Comparison of ENCODE assay signal across 9 cellular contexts in the genomic region with DNA sequence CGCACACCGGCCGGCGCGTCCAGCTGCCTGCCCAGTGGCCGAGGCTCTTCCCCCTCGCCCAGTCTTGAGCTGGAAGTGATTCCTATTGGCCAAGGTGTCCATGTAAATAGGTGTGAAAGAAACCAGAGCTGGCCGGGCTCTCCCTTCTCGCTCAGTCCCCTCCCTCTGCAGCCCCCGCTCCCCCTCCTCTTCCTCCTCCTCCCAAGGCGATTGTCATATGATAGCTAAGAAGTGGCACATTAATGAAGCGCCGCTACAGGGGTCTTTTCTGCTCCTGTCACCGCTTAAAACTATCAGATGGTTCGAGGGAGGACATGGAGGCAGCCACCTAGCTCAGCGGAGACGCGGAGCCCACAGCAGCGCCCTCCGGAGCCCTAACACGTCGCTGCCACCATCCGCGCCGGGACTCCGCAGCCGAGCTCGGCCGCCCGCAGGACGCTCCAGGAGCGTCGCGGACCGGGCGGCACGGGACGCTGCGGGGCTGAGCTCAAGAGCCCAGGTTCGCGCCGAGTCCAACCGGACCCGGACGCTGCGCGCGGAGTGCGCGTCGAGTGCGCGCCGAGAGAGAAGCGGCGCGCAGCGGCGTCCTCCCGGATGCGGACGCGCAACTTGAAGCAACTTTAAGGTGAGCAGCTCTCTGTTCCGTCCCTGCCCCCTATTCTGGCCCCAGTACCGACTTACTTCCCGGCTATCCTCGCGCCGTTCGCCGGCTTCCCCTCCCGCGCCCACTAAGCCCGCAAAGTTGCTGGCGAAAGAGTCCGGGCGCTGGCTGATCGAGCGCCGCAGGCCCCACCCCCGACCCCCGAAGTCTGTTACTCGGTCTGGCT. TPM values are rescaled to one million over a fixed set of nuclear protein-coding genes. Genes with fewer than 3 reads are reported as not detected.
DNase-seq lines count a peak whose midpoint lies in the region; ATAC-seq and TF ChIP-seq lines count a peak whose summit lies in the region.
"Had no signal": no experiment of that assay in that cellular context is flagged by ENCODE, and none has a peak within 500 bp of the region (broad histone marks: within the 10 kb centered on the region; RNA-seq: fewer than 3 reads in every experiment).

A gene (plus strand): TSS at position 293 of the 827 bp plus-strand sequence. CDS start 653 bp downstream, outside the sequence.

- no peaks in the 10 kb centered on the region for H3K9me3 ChIP-seq in HUES48 (ENCODE audit: control insufficient read depth, insufficient read depth, low read length)
- H3K9me3 ChIP-seq in mucosa of descending colon, result no peaks in the 10 kb centered on the region

- no peak for DNase-seq in AG10803 (ENCODE audit: low read depth)
- DNase-seq in activated naive CD4-positive, alpha-beta T cell treated with anti-CD3 and anti-CD28 coated beads, Interleukin-2, amount 50 U/mL, for 72 hours (ENCODE audit: low spot score in 2 of 2), result peak in 1 of 2 donors; percentile 31
- no peak for DNase-seq in mucosa of descending colon
- no peak for DNase-seq in foreskin melanocyte
- no peak for DNase-seq in dorsolateral prefrontal cortex

- H3K4me1 ChIP-seq in HUES48 (ENCODE audit: control insufficient read depth, insufficient read depth, low read length) (peaks cover 51% of the 10 kb centered on the region), mucosa of descending colon (ENCODE audit: low read depth) (peaks cover 22% of the 10 kb centered on the region)

- H3K4me3 ChIP-seq in AG10803 (ENCODE audit: low read length), result peak within 1 kb of the TSS; percentile 15; the same call in 1 of the 2 replicates
- peak within 1 kb of the TSS; percentile 72 for H3K4me3 ChIP-seq in HUES48 (ENCODE audit: low read depth, low read length)
- H3K4me3 ChIP-seq in mucosa of descending colon, result no peak within 1 kb of the TSS
- peak within 1 kb of the TSS in 29 of 59 donors; percentile 2 to 66 (median 48) for H3K4me3 ChIP-seq in dorsolateral prefrontal cortex

- no peak for TF ChIP-seq CTCF in AG10803 (conservative IDR thresholded peaks at IDR 0.05; ENCODE audit: low read length)
- TF ChIP-seq CTCF in mucosa of descending colon (IDR thresholded peaks at IDR 0.05), result no peak
- no peak for TF ChIP-seq CTCF in dorsolateral prefrontal cortex (IDR thresholded peaks at IDR 0.05 in 54 of 56, conservative IDR thresholded peaks at IDR 0.05 in 2 of 56; ENCODE audit: low read depth in 1 of 56, partially characterized antibody in 56 of 56)

- no peaks in the 10 kb centered on the region for H3K36me3 ChIP-seq in HUES48 (ENCODE audit: control insufficient read depth, insufficient read depth, low read length)
- H3K36me3 ChIP-seq in mucosa of descending colon (ENCODE audit: low read depth), result no peaks in the 10 kb centered on the region

- peak; percentile 32 to 34 for ATAC-seq in activated naive CD4-positive, alpha-beta T cell treated with anti-CD3 and anti-CD28 coated beads, Interleukin-2, amount 50 U/mL, for 72 hours
- ATAC-seq in mucosa of descending colon (peak; percentile 26), GM21447 (IDR thresholded peaks at IDR 0.05; ENCODE audit: unreplicated experiment) (no peak), GM18868 (IDR thresholded peaks at IDR 0.05; ENCODE audit: unreplicated experiment) (no peak)

- peaks cover 69% of the 10 kb centered on the region for H3K27me3 ChIP-seq in HUES48 (ENCODE audit: control insufficient read depth, insufficient read depth, low read length)
- H3K27me3 ChIP-seq in dorsolateral prefrontal cortex, result peaks cover 34 to 100% (median 100%) of the 10 kb centered on the region in 45 donors

- intact Hi-C loops in mucosa of descending colon (cut with DNase I, micrococcal nuclease) (no loop called here), dorsolateral prefrontal cortex (cut with DNase I) (no loop called here)

- H3K9me3 Mint-ChIP-seq in activated naive CD4-positive, alpha-beta T cell treated with anti-CD3 and anti-CD28 coated beads, Interleukin-2, amount 50 U/mL, for 72 hours, result peaks cover 0 to 7% of the 10 kb centered on the region in 2 donors

- H3K27ac Mint-ChIP-seq in activated naive CD4-positive, alpha-beta T cell treated with anti-CD3 and anti-CD28 coated beads, Interleukin-2, amount 50 U/mL, for 72 hours, result peak within 1 kb of the TSS in 1 of 2 donors; percentile 83

- H3K36me3 Mint-ChIP-seq in activated naive CD4-positive, alpha-beta T cell treated with anti-CD3 and anti-CD28 coated beads, Interleukin-2, amount 50 U/mL, for 72 hours, result peaks cover 9 to 39% of the 10 kb centered on the region in 2 donors

- no peak within 1 kb of the TSS for H3K9ac ChIP-seq in HUES48 (ENCODE audit: low read depth, low read length)

- H3K27ac ChIP-seq in HUES48 (ENCODE audit: low read depth, low read length), result peak within 1 kb of the TSS; percentile 63
- no peak within 1 kb of the TSS for H3K27ac ChIP-seq in dorsolateral prefrontal cortex

RNA-seq across cellular contexts. Expression of the gene that starts here (rescaled TPM):
- total RNA-seq in activated naive CD4-positive, alpha-beta T cell treated with anti-CD3 and anti-CD28 coated beads, Interleukin-2, amount 50 U/mL, for 72 hours, result under 1 TPM in 1 of 2 donors, not detected in 1; 0.16 TPM
- not detected for total RNA-seq in mucosa of descending colon
- not detected for total RNA-seq in dorsolateral prefrontal cortex
- total RNA-seq: RPMI7951 had no signal

Comparison
In these comparisons a context has a peak if more than half of its experiments do, and no peak if none do; other contexts are left out.
1. Peak in ATAC-seq in activated naive CD4-positive, alpha-beta T cell treated with anti-CD3 and anti-CD28 coated beads, Interleukin-2, amount 50 U/mL, for 72 hours; RNA of the gene not detected or under 1 TPM.
2. Peak in ATAC-seq in mucosa of descending colon; RNA of the gene not detected or under 1 TPM.